Comparison of ENCODE assay signal across 2 cellular contexts in the genomic region with DNA sequence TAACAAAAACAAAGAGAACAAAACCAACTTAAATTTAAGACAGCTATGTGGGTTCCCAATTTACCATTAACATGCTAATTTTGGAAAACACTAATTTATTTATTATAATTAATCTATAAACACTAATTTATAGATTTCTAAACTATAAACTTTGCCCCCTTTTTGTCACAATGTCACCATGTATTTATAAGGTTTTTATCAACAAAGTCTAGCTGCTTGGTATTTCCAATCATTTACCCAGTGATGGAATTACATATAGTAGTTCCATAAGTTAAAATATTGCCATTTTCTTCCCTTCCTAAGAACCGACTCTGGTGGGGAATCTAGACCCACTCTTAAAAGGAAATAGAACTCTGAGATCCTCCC.
TF ChIP-seq lines count a peak whose summit lies in the region.

No MANE protein-coding gene starts in this region.

TF ChIP-seq in A549, 52 proteins besides CTCF, POLR2A, EP300 and RAD21 (continued from another document):
- TF ChIP-seq, protein P1, sequence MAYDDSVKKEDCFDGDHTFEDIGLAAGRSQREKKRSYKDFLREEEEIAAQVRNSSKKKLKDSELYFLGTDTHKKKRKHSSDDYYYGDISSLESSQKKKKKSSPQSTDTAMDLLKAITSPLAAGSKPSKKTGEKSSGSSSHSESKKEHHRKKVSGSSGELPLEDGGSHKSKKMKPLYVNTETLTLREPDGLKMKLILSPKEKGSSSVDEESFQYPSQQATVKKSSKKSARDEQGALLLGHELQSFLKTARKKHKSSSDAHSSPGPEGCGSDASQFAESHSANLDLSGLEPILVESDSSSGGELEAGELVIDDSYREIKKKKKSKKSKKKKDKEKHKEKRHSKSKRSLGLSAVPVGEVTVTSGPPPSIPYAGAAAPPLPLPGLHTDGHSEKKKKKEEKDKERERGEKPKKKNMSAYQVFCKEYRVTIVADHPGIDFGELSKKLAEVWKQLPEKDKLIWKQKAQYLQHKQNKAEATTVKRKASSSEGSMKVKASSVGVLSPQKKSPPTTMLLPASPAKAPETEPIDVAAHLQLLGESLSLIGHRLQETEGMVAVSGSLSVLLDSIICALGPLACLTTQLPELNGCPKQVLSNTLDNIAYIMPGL (CRISPR knock-in tag; IDR thresholded peaks at IDR 0.05; ENCODE audit: borderline replicate concordance) = no peak
- TF ChIP-seq MAFK (IDR thresholded peaks at IDR 0.05; ENCODE audit: partially characterized antibody) = no peak
- no peak for TF ChIP-seq CHD4 (IDR thresholded peaks at IDR 0.05; ENCODE audit: borderline replicate concordance)
- no peak for TF ChIP-seq RCOR1 (IDR thresholded peaks at IDR 0.05; ENCODE audit: low read depth, low read length)
- TF ChIP-seq, protein P2, sequence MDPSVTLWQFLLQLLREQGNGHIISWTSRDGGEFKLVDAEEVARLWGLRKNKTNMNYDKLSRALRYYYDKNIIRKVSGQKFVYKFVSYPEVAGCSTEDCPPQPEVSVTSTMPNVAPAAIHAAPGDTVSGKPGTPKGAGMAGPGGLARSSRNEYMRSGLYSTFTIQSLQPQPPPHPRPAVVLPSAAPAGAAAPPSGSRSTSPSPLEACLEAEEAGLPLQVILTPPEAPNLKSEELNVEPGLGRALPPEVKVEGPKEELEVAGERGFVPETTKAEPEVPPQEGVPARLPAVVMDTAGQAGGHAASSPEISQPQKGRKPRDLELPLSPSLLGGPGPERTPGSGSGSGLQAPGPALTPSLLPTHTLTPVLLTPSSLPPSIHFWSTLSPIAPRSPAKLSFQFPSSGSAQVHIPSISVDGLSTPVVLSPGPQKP (IDR thresholded peaks at IDR 0.05; ENCODE audit: low read depth, low read length) = no peak
- TF ChIP-seq ZC3H11A (IDR thresholded peaks at IDR 0.05) = no peak
- TF ChIP-seq TP53 (CRISPR knock-in tag; IDR thresholded peaks at IDR 0.05) = no peak
- TF ChIP-seq NFE2L2 (conservative IDR thresholded peaks at IDR 0.05; ENCODE audit: low read length) = no peak
- TF ChIP-seq, protein P3, sequence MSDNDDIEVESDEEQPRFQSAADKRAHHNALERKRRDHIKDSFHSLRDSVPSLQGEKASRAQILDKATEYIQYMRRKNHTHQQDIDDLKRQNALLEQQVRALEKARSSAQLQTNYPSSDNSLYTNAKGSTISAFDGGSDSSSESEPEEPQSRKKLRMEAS (IDR thresholded peaks at IDR 0.05) = no peak
- TF ChIP-seq CEBPB (IDR thresholded peaks at IDR 0.05) = no peak

TF ChIP-seq in HCT116, 20 proteins besides CTCF, POLR2A, EP300 and RAD21 (continued from another document):
- TF ChIP-seq, protein P4, sequence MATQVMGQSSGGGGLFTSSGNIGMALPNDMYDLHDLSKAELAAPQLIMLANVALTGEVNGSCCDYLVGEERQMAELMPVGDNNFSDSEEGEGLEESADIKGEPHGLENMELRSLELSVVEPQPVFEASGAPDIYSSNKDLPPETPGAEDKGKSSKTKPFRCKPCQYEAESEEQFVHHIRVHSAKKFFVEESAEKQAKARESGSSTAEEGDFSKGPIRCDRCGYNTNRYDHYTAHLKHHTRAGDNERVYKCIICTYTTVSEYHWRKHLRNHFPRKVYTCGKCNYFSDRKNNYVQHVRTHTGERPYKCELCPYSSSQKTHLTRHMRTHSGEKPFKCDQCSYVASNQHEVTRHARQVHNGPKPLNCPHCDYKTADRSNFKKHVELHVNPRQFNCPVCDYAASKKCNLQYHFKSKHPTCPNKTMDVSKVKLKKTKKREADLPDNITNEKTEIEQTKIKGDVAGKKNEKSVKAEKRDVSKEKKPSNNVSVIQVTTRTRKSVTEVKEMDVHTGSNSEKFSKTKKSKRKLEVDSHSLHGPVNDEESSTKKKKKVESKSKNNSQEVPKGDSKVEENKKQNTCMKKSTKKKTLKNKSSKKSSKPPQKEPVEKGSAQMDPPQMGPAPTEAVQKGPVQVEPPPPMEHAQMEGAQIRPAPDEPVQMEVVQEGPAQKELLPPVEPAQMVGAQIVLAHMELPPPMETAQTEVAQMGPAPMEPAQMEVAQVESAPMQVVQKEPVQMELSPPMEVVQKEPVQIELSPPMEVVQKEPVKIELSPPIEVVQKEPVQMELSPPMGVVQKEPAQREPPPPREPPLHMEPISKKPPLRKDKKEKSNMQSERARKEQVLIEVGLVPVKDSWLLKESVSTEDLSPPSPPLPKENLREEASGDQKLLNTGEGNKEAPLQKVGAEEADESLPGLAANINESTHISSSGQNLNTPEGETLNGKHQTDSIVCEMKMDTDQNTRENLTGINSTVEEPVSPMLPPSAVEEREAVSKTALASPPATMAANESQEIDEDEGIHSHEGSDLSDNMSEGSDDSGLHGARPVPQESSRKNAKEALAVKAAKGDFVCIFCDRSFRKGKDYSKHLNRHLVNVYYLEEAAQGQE (IDR thresholded peaks at IDR 0.05; ENCODE audit: low read depth) = no peak
